Comparison of ENCODE assay signal across 8 cellular contexts in genomic region chr19:41324921-41325639, GRCh38. TPM values are rescaled to one million over a fixed set of nuclear protein-coding genes. Genes with fewer than 3 reads are reported as not detected.
DNase-seq lines count a peak whose midpoint lies in the region; ATAC-seq, FAIRE-seq and TF ChIP-seq lines count a peak whose summit lies in the region.

No MANE protein-coding gene starts in this region.

- no peaks in the 10 kb centered on the region for H4K20me1 ChIP-seq in endothelial cell of umbilical vein (replicated peaks; ENCODE audit: control insufficient read depth, extremely low read depth, insufficient read depth, low read length)

- no peak for ATAC-seq in GM18868 (IDR thresholded peaks at IDR 0.05; ENCODE audit: unreplicated experiment)
- ATAC-seq in GM18873 (IDR thresholded peaks at IDR 0.05; ENCODE audit: low FRiP score, unreplicated experiment), result no peak

- no peak overlapping the region for H2AFZ ChIP-seq in endothelial cell of umbilical vein (ENCODE audit: low read depth, low read length)

- intact Hi-C loops in endothelial cell of umbilical vein (cut with micrococcal nuclease), result loop anchor here (1.0 to 5.0 kb wide), 3 partner anchors 103 to 247 kb away; no protein-coding TSS in a partner anchor
- intact Hi-C loops in vagina (cut with DNase I), result no loop called here

- no peak overlapping the region for H3K4me3 ChIP-seq in SJSA1
- H3K4me3 ChIP-seq in endothelial cell of umbilical vein (replicated peaks in 1 of 3; ENCODE audit: insufficient read depth in 1 of 3, low read depth in 1 of 3, low read length in 3 of 3), result no peak overlapping the region
- no peak overlapping the region for H3K4me3 ChIP-seq in mucosa of rectum (ENCODE audit: low read length in 2 of 2)
- H3K4me3 ChIP-seq in vagina, result peak overlapping the region; percentile 16 to 40

- H3K79me2 ChIP-seq in endothelial cell of umbilical vein (ENCODE audit: control insufficient read depth, insufficient read depth, low read length), result peaks cover 9% of the 10 kb centered on the region

- no peaks in the 10 kb centered on the region for H3K9me1 ChIP-seq in endothelial cell of umbilical vein (replicated peaks; ENCODE audit: control insufficient read depth, extremely low read depth, insufficient read depth, low read length)

- H3K27me3 ChIP-seq in SJSA1 (replicated peaks) (no peaks in the 10 kb centered on the region), endothelial cell of umbilical vein (ENCODE audit: control insufficient read depth in 2 of 2, insufficient read depth in 2 of 2, low read length in 2 of 2) (no peaks in the 10 kb centered on the region), mucosa of rectum (ENCODE audit: control insufficient read depth in 2 of 2, insufficient read depth in 2 of 2, low read length in 2 of 2) (peaks cover 4 to 13% of the 10 kb centered on the region in 2 donors), vagina (no peaks in the 10 kb centered on the region)

- H3K4me1 ChIP-seq in SJSA1 (replicated peaks) (peaks cover 85% of the 10 kb centered on the region), endothelial cell of umbilical vein (ENCODE audit: control insufficient read depth, extremely low read depth, insufficient read depth, low read length) (peaks cover 71% of the 10 kb centered on the region), mucosa of rectum (ENCODE audit: control insufficient read depth in 2 of 2, insufficient read depth in 2 of 2, low read length in 2 of 2) (peaks cover 54 to 62% of the 10 kb centered on the region in 2 donors), vagina (peaks cover 83% of the 10 kb centered on the region)

- peak overlapping the region; percentile 93 for H3K9ac ChIP-seq in endothelial cell of umbilical vein (replicated peaks; ENCODE audit: extremely low read depth, insufficient read depth, low read length)
- H3K9ac ChIP-seq in mucosa of rectum (ENCODE audit: low read depth in 1 of 2, low read length in 2 of 2), result no peak overlapping the region

- peak overlapping the region; percentile 1 for H3K4me2 ChIP-seq in endothelial cell of umbilical vein (ENCODE audit: insufficient read depth, low read length)

- POLR2A ChIA-PET in endothelial cell of umbilical vein (lab: Charles Lee), result no interaction called here

- no peaks in the 10 kb centered on the region for H3K9me3 ChIP-seq in SJSA1 (replicated peaks)
- H3K9me3 ChIP-seq in endothelial cell of umbilical vein (replicated peaks; ENCODE audit: control insufficient read depth, insufficient read depth, low read length), result no peaks in the 10 kb centered on the region
- no peaks in the 10 kb centered on the region for H3K9me3 ChIP-seq in mucosa of rectum (ENCODE audit: control insufficient read depth in 2 of 2, low read length in 2 of 2)
- no peaks in the 10 kb centered on the region for H3K9me3 ChIP-seq in vagina

- H3K27ac ChIP-seq in SJSA1, result peak overlapping the region; percentile 93
- peak overlapping the region; percentile 100 for H3K27ac ChIP-seq in endothelial cell of umbilical vein (ENCODE audit: insufficient read depth, low read depth, low read length)
- peak overlapping the region; percentile 75 to 83 for H3K27ac ChIP-seq in mucosa of rectum (ENCODE audit: low read depth in 2 of 2, low read length in 2 of 2)
- peak overlapping the region; percentile 95 for H3K27ac ChIP-seq in vagina

- no peak for DNase-seq in GM12891 (ENCODE audit: insufficient read length, low spot score)
- DNase-seq in SJSA1 (ENCODE audit: low read depth in 1 of 2, low spot score in 2 of 2), result peak; percentile 93 to 95
- peak; percentile 89 for DNase-seq in endothelial cell of umbilical vein (ENCODE audit: low read depth, low spot score)
- no peak for DNase-seq in vagina (ENCODE audit: extremely low spot score in 2 of 2)
- DNase-seq in NOMO-1 (lab: John Stamatoyannopoulos, UW; ENCODE audit: unreplicated experiment in 2 of 2), result no peak

- FAIRE-seq in GM12891 (lab: Jason Lieb, UNC) (no peak), endothelial cell of umbilical vein (lab: Jason Lieb, UNC) (peak; percentile 93)

- H3K36me3 ChIP-seq in SJSA1 (peaks cover 70% of the 10 kb centered on the region), endothelial cell of umbilical vein (ENCODE audit: control insufficient read depth in 2 of 2, extremely low read depth in 1 of 2, insufficient read depth in 2 of 2, low read length in 2 of 2) (peaks cover 0 to 20% of the 10 kb centered on the region in 2 experiments), mucosa of rectum (ENCODE audit: control insufficient read depth in 2 of 2, insufficient read depth in 2 of 2, low read length in 2 of 2) (peaks cover 12 to 20% of the 10 kb centered on the region in 2 donors), vagina (peaks cover 0 to 21% of the 10 kb centered on the region in 2 donors)

- no TSS peak for BruUV-seq in endothelial cell of umbilical vein (replicated peaks; lab: Mats Ljungman, UMichigan)

- TF ChIP-seq CTCF in endothelial cell of umbilical vein (IDR thresholded peaks at IDR 0.05; ENCODE audit: extremely low read depth in 1 of 2, insufficient read depth in 1 of 2, low read depth in 1 of 2, low read length in 2 of 2) (no peak), vagina (IDR thresholded peaks at IDR 0.05) (no peak)

- CTCF ChIA-PET in endothelial cell of umbilical vein (lab: Charles Lee), result interaction anchor here (0.6 to 3.9 kb wide), 5 partner anchors 27 to 147 kb away, joined by 3 to 40 read pairs (median 4); partner anchors contain the start of gene TGFB1

- dilution Hi-C loops in endothelial cell of umbilical vein (cut with MboI; ENCODE audit: extremely low pct_ligation_motif_present, low sequenced_read_pairs), result no loop called here

- TF ChIP-seq POLR2A in GM12891 (IDR thresholded peaks at IDR 0.05; ENCODE audit: low read depth, low read length) (no peak; the same call in 1 of the 2 replicates), endothelial cell of umbilical vein (IDR thresholded peaks at IDR 0.05; ENCODE audit: low read depth, low read length) (peak; percentile 86), vagina (IDR thresholded peaks at IDR 0.05) (no peak)

TF ChIP-seq in GM12891, 5 proteins besides CTCF, POLR2A, EP300 and RAD21 (continues in another document):
- TF ChIP-seq POLR2AphosphoS5 (IDR thresholded peaks at IDR 0.05; ENCODE audit: low read depth, low read length) (peak; percentile 40), TAF1 (IDR thresholded peaks at IDR 0.05; ENCODE audit: low read depth, low read length) (no peak), SPI1 (IDR thresholded peaks at IDR 0.05; ENCODE audit: low read depth, low read length) (no peak)

TF ChIP-seq in endothelial cell of umbilical vein, 7 proteins besides CTCF, POLR2A, EP300 and RAD21 (continues in another document):
- TF ChIP-seq FOS (IDR thresholded peaks at IDR 0.05; ENCODE audit: borderline replicate concordance, insufficient read depth, low read length), result peak; percentile 71
- TF ChIP-seq GATA2 (IDR thresholded peaks at IDR 0.05; ENCODE audit: insufficient read depth, insufficient read length, low read depth, low read length), result no peak
- peak; percentile 77 for TF ChIP-seq MYC (IDR thresholded peaks at IDR 0.05; ENCODE audit: low read depth, low read length)

RNA-seq across cellular contexts. Expression of gene CCDC97, which starts 15.1 kb away (rescaled TPM):
- polyA plus RNA-seq in GM12891 (2012; ENCODE audit: low read depth, missing spikeins), result 23.5 TPM
- 6.0 and 10.7 TPM in 2 replicates for total RNA-seq in SJSA1 (2014; rRNA removed; shearing (Covaris generic))
- total RNA-seq in endothelial cell of umbilical vein (24.2 and 27.2 TPM in 2 replicates), vagina (16.9 TPM)
- 19.7 and 20.7 TPM in 2 replicates for polyA plus RNA-seq in endothelial cell of umbilical vein
- polyA plus RNA-seq in endothelial cell of umbilical vein (2011; cell fraction: cytosol; rRNA removed), result 11.1 and 12.9 TPM in 2 replicates
- 13.2 TPM in 2 replicates for polyA plus RNA-seq in endothelial cell of umbilical vein (2011; cell fraction: nucleus; rRNA removed)
- 16.7 and 18.4 TPM in 2 replicates for polyA plus RNA-seq in endothelial cell of umbilical vein (2012)
- polyA minus RNA-seq in endothelial cell of umbilical vein, result 16.3 and 20.4 TPM in 2 replicates
- 7.8 TPM for polyA minus RNA-seq in endothelial cell of umbilical vein (2011; cell fraction: cytosol; rRNA and poly(A)+ RNA removed)
- 13.1 and 19.1 TPM in 2 replicates for polyA minus RNA-seq in endothelial cell of umbilical vein (2011; cell fraction: nucleus; rRNA and poly(A)+ RNA removed)

RNA-seq across cellular contexts. Expression of gene TGFB1, which starts 28.6 kb away (rescaled TPM):
- 61.9 TPM for polyA plus RNA-seq in GM12891 (2012; ENCODE audit: low read depth, missing spikeins)
- total RNA-seq in SJSA1 (2014; rRNA removed; shearing (Covaris generic)), result 16.4 and 17.4 TPM in 2 replicates
- total RNA-seq in endothelial cell of umbilical vein, result 250 and 294 TPM in 2 replicates
- 57.7 and 64.4 TPM in 2 replicates for polyA plus RNA-seq in endothelial cell of umbilical vein
- polyA plus RNA-seq in endothelial cell of umbilical vein (2011; cell fraction: cytosol; rRNA removed), result 45.5 and 55.4 TPM in 2 replicates
- polyA plus RNA-seq in endothelial cell of umbilical vein (2011; cell fraction: nucleus; rRNA removed), result 60.3 and 98.2 TPM in 2 replicates
- 156 and 226 TPM in 2 replicates for polyA plus RNA-seq in endothelial cell of umbilical vein (2012)
- polyA minus RNA-seq in endothelial cell of umbilical vein, result 39.1 and 71.3 TPM in 2 replicates
- 4.2 TPM for polyA minus RNA-seq in endothelial cell of umbilical vein (2011; cell fraction: cytosol; rRNA and poly(A)+ RNA removed)
- polyA minus RNA-seq in endothelial cell of umbilical vein (2011; cell fraction: nucleus; rRNA and poly(A)+ RNA removed), result 35.5 and 47.3 TPM in 2 replicates
- total RNA-seq in vagina, result 53.3 TPM

RNA-seq across cellular contexts. Expression of gene B9D2, which starts 38.9 kb away (rescaled TPM):
- 8.1 TPM for polyA plus RNA-seq in GM12891 (2012; ENCODE audit: low read depth, missing spikeins)
- total RNA-seq in SJSA1 (2014; rRNA removed; shearing (Covaris generic)), result 3.3 and 10.7 TPM in 2 replicates
- total RNA-seq in endothelial cell of umbilical vein (12.2 and 13.6 TPM in 2 replicates), vagina (not detected)
- polyA plus RNA-seq in endothelial cell of umbilical vein, result 23.9 and 28.4 TPM in 2 replicates
- 14.7 and 16.7 TPM in 2 replicates for polyA plus RNA-seq in endothelial cell of umbilical vein (2011; cell fraction: cytosol; rRNA removed)
- 8.2 and 9.1 TPM in 2 replicates for polyA plus RNA-seq in endothelial cell of umbilical vein (2011; cell fraction: nucleus; rRNA removed)
- polyA plus RNA-seq in endothelial cell of umbilical vein (2012), result 8.9 and 13.5 TPM in 2 replicates
- 3.0 and 3.8 TPM in 2 replicates for polyA minus RNA-seq in endothelial cell of umbilical vein
- 2.3 TPM for polyA minus RNA-seq in endothelial cell of umbilical vein (2011; cell fraction: cytosol; rRNA and poly(A)+ RNA removed)
- polyA minus RNA-seq in endothelial cell of umbilical vein (2011; cell fraction: nucleus; rRNA and poly(A)+ RNA removed), result 2.4 and 2.6 TPM in 2 replicates

RNA-seq across cellular contexts. Expression of gene TMEM91, which starts 51.3 kb away (rescaled TPM):
- 7.1 TPM for polyA plus RNA-seq in GM12891 (2012; ENCODE audit: low read depth, missing spikeins)
- 0.44 and 2.5 TPM in 2 replicates for total RNA-seq in SJSA1 (2014; rRNA removed; shearing (Covaris generic))
- total RNA-seq in endothelial cell of umbilical vein, result 13.2 and 15.8 TPM in 2 replicates
- polyA plus RNA-seq in endothelial cell of umbilical vein, result 9.0 and 12.0 TPM in 2 replicates
- 6.5 and 6.9 TPM in 2 replicates for polyA plus RNA-seq in endothelial cell of umbilical vein (2011; cell fraction: cytosol; rRNA removed)
- polyA plus RNA-seq in endothelial cell of umbilical vein (2011; cell fraction: nucleus; rRNA removed), result 23.0 and 25.8 TPM in 2 replicates
- 9.3 and 18.2 TPM in 2 replicates for polyA plus RNA-seq in endothelial cell of umbilical vein (2012)
- polyA minus RNA-seq in endothelial cell of umbilical vein, result 5.6 and 11.3 TPM in 2 replicates
- polyA minus RNA-seq in endothelial cell of umbilical vein (2011; cell fraction: cytosol; rRNA and poly(A)+ RNA removed), result not detected
- 10.9 and 15.4 TPM in 2 replicates for polyA minus RNA-seq in endothelial cell of umbilical vein (2011; cell fraction: nucleus; rRNA and poly(A)+ RNA removed)
- 34.4 TPM for total RNA-seq in vagina

Comparison
In these comparisons a context has a peak if more than half of its experiments do, and no peak if none do; other contexts are left out.
1. DNase-seq: peak in SJSA1 (2 of 2) and endothelial cell of umbilical vein (single experiment); none in GM12891 (single experiment), vagina (0 of 2) and NOMO-1 (0 of 2).
2. H3K4me3 ChIP-seq: peak in vagina (2 of 2); none in SJSA1 (single experiment), endothelial cell of umbilical vein (0 of 3) and mucosa of rectum (0 of 2).
3. Peak in every context shown above with its lines, with median percentiles within 50 percentile points of each other: H3K27ac ChIP-seq.